ENCODE assay signal across 21 cellular contexts in the genomic region with DNA sequence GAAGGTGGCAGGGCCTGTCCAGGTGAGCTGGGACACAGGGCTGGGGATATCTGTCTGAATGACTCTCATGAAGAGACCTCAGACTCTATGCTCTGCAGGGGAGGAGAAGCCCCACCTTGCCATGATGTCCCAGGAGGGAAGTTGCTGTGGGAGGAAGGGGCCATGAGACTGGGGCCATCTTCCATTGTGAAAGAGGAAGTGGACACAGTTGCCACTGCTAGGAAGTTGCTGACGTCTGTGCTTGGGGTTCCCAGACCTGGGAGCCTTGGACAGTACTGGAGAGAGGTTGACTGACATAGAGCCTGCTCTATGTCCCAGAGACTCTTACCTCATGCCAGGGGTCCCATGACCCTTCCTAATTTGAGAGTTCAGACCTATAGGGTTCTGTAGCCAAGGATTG. TPM values are rescaled to one million over a fixed set of nuclear protein-coding genes. Genes with fewer than 3 reads are reported as not detected.
DNase-seq lines count a peak whose midpoint lies in the region; ATAC-seq, FAIRE-seq and TF ChIP-seq lines count a peak whose summit lies in the region.
"Had no signal": no experiment of that assay in that cellular context is flagged by ENCODE, and none has a peak within 500 bp of the region (broad histone marks: within the 10 kb centered on the region; RNA-seq: fewer than 3 reads in every experiment).

No MANE protein-coding gene starts in this region.

- H3K27me3 Mint-ChIP-seq in Caco-2 (ENCODE audit: insufficient read depth, unreplicated experiment): no peaks in the 10 kb centered on the region
- H3K27me3 Mint-ChIP-seq: CD4-positive, alpha-beta T cell; CD8-positive, alpha-beta memory T cell had no signal

- FAIRE-seq in GM12878 (lab: Jason Lieb, UNC): no peak
- FAIRE-seq: G401.6, H54 had no signal

- H3K9me3 Mint-ChIP-seq in Caco-2 (ENCODE audit: unreplicated experiment): no peaks in the 10 kb centered on the region
- H3K9me3 Mint-ChIP-seq: CD4-positive, alpha-beta T cell; CD8-positive, alpha-beta memory T cell; HFFc6 had no signal

- H3K4me1 ChIP-seq in GM12878 (ENCODE audit: control insufficient read depth, insufficient read depth, low read length) (no peaks in the 10 kb centered on the region), Caco-2 (no peaks in the 10 kb centered on the region)
- H3K4me1 ChIP-seq: HAP-1 had no signal

- no peaks in the 10 kb centered on the region for H3K36me3 Mint-ChIP-seq in Caco-2 (ENCODE audit: insufficient read depth, unreplicated experiment)

- H2AFZ ChIP-seq in GM12878 (ENCODE audit: control insufficient read depth, low read depth, low read length): no peak overlapping the region

- RAD21 ChIA-PET in GM12878 (lab: Charles Lee; ENCODE audit: unreplicated experiment): no interaction called here

- H3K79me2 ChIP-seq in GM12878 (ENCODE audit: control insufficient read depth, insufficient read depth, low read length): no peaks in the 10 kb centered on the region

- TF ChIP-seq POLR2A in GM12878 (IDR thresholded peaks at IDR 0.05; ENCODE audit: low read depth, low read length): no peak

- H3K9me3 ChIP-seq in GM12878 (replicated peaks; ENCODE audit: control insufficient read depth, insufficient read depth, low read length) (no peaks in the 10 kb centered on the region), Caco-2 (no peaks in the 10 kb centered on the region)
- H3K9me3 ChIP-seq: HAP-1 had no signal

- POLR2A ChIA-PET in GM12878 (lab: Charles Lee): no interaction called here
- POLR2A ChIA-PET in Caco-2 (lab: Charles Lee): no interaction called here

- H4K20me1 ChIP-seq in GM12878 (ENCODE audit: control insufficient read depth, insufficient read depth): no peaks in the 10 kb centered on the region

- TF ChIP-seq CTCF in GM12878 (IDR thresholded peaks at IDR 0.05 in 2 of 3, conservative IDR thresholded peaks at IDR 0.05 in 1 of 3; ENCODE audit: control insufficient read depth in 2 of 3, extremely low read depth in 1 of 3, insufficient read depth in 1 of 3, low read depth in 3 of 3, low read length in 3 of 3) (no peak), Caco-2 (IDR thresholded peaks at IDR 0.05; ENCODE audit: insufficient read depth in 1 of 2, low read depth in 1 of 2, low read length in 1 of 2, severe bottlenecking in 1 of 2, unreplicated experiment in 1 of 2) (no peak)

- H3K9ac ChIP-seq in GM12878 (ENCODE audit: control insufficient read depth, insufficient read depth, low read length): no peak overlapping the region

- TF ChIP-seq RAD21 in GM12878 (IDR thresholded peaks at IDR 0.05; ENCODE audit: insufficient read depth, low read depth, low read length): no peak

- H3K27me3 ChIP-seq in GM12878 (replicated peaks in 1 of 2; ENCODE audit: control insufficient read depth in 2 of 2, insufficient read depth in 2 of 2, low read length in 1 of 2) (no peaks in the 10 kb centered on the region), Caco-2 (replicated peaks; ENCODE audit: control insufficient read depth, insufficient read depth, low read length) (no peaks in the 10 kb centered on the region)

- CTCF ChIA-PET in GM12878 (lab: Yijun Ruan, JAX) (interaction anchor here (1.0 kb wide), 1 partner anchor 139 kb away, joined by 3 read pairs; no protein-coding TSS in a partner anchor), Caco-2 (lab: Charles Lee) (no interaction called here)

- H3K27ac ChIP-seq in GM12878 (ENCODE audit: control insufficient read depth, insufficient read depth): no peak overlapping the region
- H3K27ac ChIP-seq: C4-2B had no signal

- H3K4me3 ChIP-seq in GM12878 (no peak overlapping the region), Caco-2 (ENCODE audit: low read depth, low read length) (no peak overlapping the region)
- H3K4me3 ChIP-seq: HAP-1 had no signal

- H3K27ac Mint-ChIP-seq in Caco-2 (ENCODE audit: unreplicated experiment): no peak overlapping the region
- H3K27ac Mint-ChIP-seq: CD4-positive, alpha-beta T cell; HFFc6 had no signal

- in situ Hi-C loops in GM12878 (cut with MboI): no loop called here

- SMC1A ChIA-PET in GM12878 (lab: Charles Lee; ENCODE audit: uncharacterized antibody, unreplicated experiment): no interaction called here

- intact Hi-C loops in GM12878 (cut with micrococcal nuclease; ENCODE audit: unreplicated experiment): no loop called here
- intact Hi-C loops in Caco-2 (cut with micrococcal nuclease; ENCODE audit: unreplicated experiment): no loop called here

- H3K36me3 ChIP-seq in GM12878 (ENCODE audit: control insufficient read depth in 2 of 2, insufficient read depth in 2 of 2, low read length in 1 of 2) (no peaks in the 10 kb centered on the region), Caco-2 (ENCODE audit: control insufficient read depth, insufficient read depth, low read length) (no peaks in the 10 kb centered on the region)
- H3K36me3 ChIP-seq: HAP-1 had no signal

- H3K4me2 ChIP-seq in GM12878 (ENCODE audit: control insufficient read depth, insufficient read depth): no peak overlapping the region

- no peak; the same call in 1 of the 3 replicates for ATAC-seq in GM12878
- ATAC-seq in HG03159 (IDR thresholded peaks at IDR 0.05; ENCODE audit: unreplicated experiment): no peak

- no peak overlapping the region for H3K4me3 Mint-ChIP-seq in Caco-2 (ENCODE audit: unreplicated experiment)
- H3K4me3 Mint-ChIP-seq: CD4-positive, alpha-beta T cell; CD8-positive, alpha-beta memory T cell; HFFc6 had no signal

- no TSS peak for BruUV-seq in GM12878 (replicated peaks; lab: Mats Ljungman, UMichigan)
- BruUV-seq in Caco-2 (replicated peaks; lab: Mats Ljungman, UMichigan): no TSS peak

- H3K4me1 Mint-ChIP-seq in Caco-2 (ENCODE audit: low read depth, unreplicated experiment): no peaks in the 10 kb centered on the region
- H3K4me1 Mint-ChIP-seq: CD8-positive, alpha-beta memory T cell had no signal

- no peak for TF ChIP-seq EP300 in GM12878 (IDR thresholded peaks at IDR 0.05; ENCODE audit: borderline replicate concordance in 1 of 2, control insufficient read depth in 1 of 2, low read depth in 2 of 2, low read length in 2 of 2)

- DNase-seq in CD1c-positive myeloid dendritic cell (ENCODE audit: extremely low spot score): peak; percentile 51
- DNase-seq in Kasumi-1 (lab: John Stamatoyannopoulos, UW): peak; percentile 14 to 35
- no peak for DNase-seq in GM12878 (ENCODE audit: low read depth, low spot score)
- no peak for DNase-seq in EL
- DNase-seq in Caco-2: no peak
- DNase-seq: Calu3; CD4-positive, alpha-beta T cell; CD8-positive, alpha-beta memory T cell; DMS53; DMS79 treated with DMSO at 0.1 percent for 48 hours; GOT3; HFFc6 had no signal

- WGBS in GM12878 (ENCODE audit: insufficient coverage, insufficient replicate concordance, low lambda C conversion rate, missing lambda C conversion rate): no CpG with 5 or more reads among the region's 1 CpG

TF ChIP-seq in GM12878, 131 proteins besides CTCF, POLR2A, EP300 and RAD21 (continues in another document):
- TF ChIP-seq EED (IDR thresholded peaks at IDR 0.05; ENCODE audit: low read depth): peak; percentile 56; the same call in 1 of the 2 replicates
- peak; percentile 14 for TF ChIP-seq MEF2B (IDR thresholded peaks at IDR 0.05; ENCODE audit: partially characterized antibody, poor library complexity, severe bottlenecking)
- peak; percentile 84 for TF ChIP-seq SPI1 (IDR thresholded peaks at IDR 0.05; ENCODE audit: borderline replicate concordance, insufficient read depth, low read depth, low read length)
- peak; percentile 43; the same call in 1 of the 2 replicates for TF ChIP-seq IKZF1 (conservative IDR thresholded peaks at IDR 0.05)

RNA-seq across cellular contexts. Expression of a gene that starts 24.5 kb away (rescaled TPM):
- total RNA-seq in GM12878 (2013; cell fraction: nucleolus; rRNA removed): 114 and 121 TPM in 2 replicates
- 10.0 and 10.3 TPM in 2 replicates for total RNA-seq in GM12878 (2014; rRNA removed)
- total RNA-seq in GM12878 (2014; rRNA removed; fragmentation: Illumina TruSeq; extraction: Trizol): 8.2 and 12.0 TPM in 2 replicates
- 18.9 and 20.1 TPM in 2 replicates for total RNA-seq in GM12878 (2021)
- polyA plus RNA-seq in GM12878 (2011; ENCODE audit: low read depth): 3.0 TPM
- polyA plus RNA-seq in GM12878 (2011; rRNA removed): 2.7 and 3.4 TPM in 2 replicates
- polyA plus RNA-seq in GM12878 (2011; cell fraction: cytosol; rRNA removed): 4.0 and 4.3 TPM in 2 replicates
- 8.0 and 8.5 TPM in 2 replicates for polyA plus RNA-seq in GM12878 (2011; cell fraction: nucleus; rRNA removed)
- 1.2 and 2.9 TPM in 2 replicates for polyA plus RNA-seq in GM12878 (2012)
- polyA plus RNA-seq in GM12878 (2014; fragmentation: Illumina TruSeq; extraction: Trizol): 22.3 and 26.0 TPM in 2 replicates
- polyA plus RNA-seq in GM12878 (2014; fragmentation: Nextera tagmentation; extraction: Ambion mirVana): 10 to 100 TPM; 27.9 to 33.8 TPM
- polyA plus RNA-seq in GM12878 (2014; rRNA removed): 17.0 and 17.9 TPM in 2 replicates
- polyA plus RNA-seq in GM12878 (2016; fragmentation: Nextera tagmentation; extraction: Ambion mirVana): 1 to 10 TPM; 9.2 to 9.7 TPM
- polyA minus RNA-seq in GM12878 (2011; rRNA and poly(A)+ RNA removed): 6.6 and 7.5 TPM in 2 replicates
- polyA minus RNA-seq in GM12878 (2011; cell fraction: cytosol; rRNA and poly(A)+ RNA removed): 2.8 and 3.7 TPM in 2 replicates
- 2.2 and 4.6 TPM in 2 replicates for polyA minus RNA-seq in GM12878 (2011; cell fraction: nucleus; rRNA and poly(A)+ RNA removed)
- not detected in 2 replicates for total RNA-seq in Caco-2 (2022)
- total RNA-seq: A673, HFFc6 had no signal

RNA-seq across cellular contexts. Expression of a gene that starts 37.8 kb away (rescaled TPM):
- total RNA-seq in GM12878 (2013; cell fraction: nucleolus; rRNA removed): 6.0 and 7.0 TPM in 2 replicates
- 0.54 and 1.1 TPM in 2 replicates for total RNA-seq in GM12878 (2014; rRNA removed)
- total RNA-seq in GM12878 (2014; rRNA removed; fragmentation: Illumina TruSeq; extraction: Trizol): 0.46 and 1.0 TPM in 2 replicates
- total RNA-seq in GM12878 (2021): 0.51 and 1.1 TPM in 2 replicates
- not detected for polyA plus RNA-seq in GM12878 (2011; ENCODE audit: low read depth)
- 0.10 TPM in 1 of 2 replicates, not detected in the other for polyA plus RNA-seq in GM12878 (2011; rRNA removed)
- polyA plus RNA-seq in GM12878 (2011; cell fraction: cytosol; rRNA removed): 0.21 TPM in 1 of 2 replicates, not detected in the other
- polyA plus RNA-seq in GM12878 (2011; cell fraction: nucleus; rRNA removed): 0.18 and 0.22 TPM in 2 replicates
- not detected in 2 replicates for polyA plus RNA-seq in GM12878 (2012)
- polyA plus RNA-seq in GM12878 (2014; fragmentation: Illumina TruSeq; extraction: Trizol): 0.52 and 1.6 TPM in 2 replicates
- 1 to 10 TPM in 1 of 2 experiments, under 1 TPM in 1; 0.77 to 1.1 TPM for polyA plus RNA-seq in GM12878 (2014; fragmentation: Nextera tagmentation; extraction: Ambion mirVana)
- polyA plus RNA-seq in GM12878 (2014; rRNA removed): 0.06 and 0.18 TPM in 2 replicates
- polyA plus RNA-seq in GM12878 (2016; fragmentation: Nextera tagmentation; extraction: Ambion mirVana): under 1 TPM; 0.74 to 0.99 TPM
- polyA minus RNA-seq in GM12878 (2011; rRNA and poly(A)+ RNA removed): 0.22 TPM in 1 of 2 replicates, not detected in the other
- not detected in 2 replicates for polyA minus RNA-seq in GM12878 (2011; cell fraction: cytosol; rRNA and poly(A)+ RNA removed)
- polyA minus RNA-seq in GM12878 (2011; cell fraction: nucleus; rRNA and poly(A)+ RNA removed): 0.24 and 0.38 TPM in 2 replicates
- total RNA-seq in Caco-2 (2022): not detected in 2 replicates
- total RNA-seq: A172; A673; Calu3; CD8-positive, alpha-beta memory T cell; Daoy; HFFc6 had no signal
- polyA plus RNA-seq: BJ; CD8-positive, alpha-beta memory T cell had no signal

Comparison
In these comparisons a context has a peak if more than half of its experiments do, and no peak if none do; other contexts are left out.
1. DNase-seq: peak in CD1c-positive myeloid dendritic cell (single experiment) and Kasumi-1 (2 of 2); none in GM12878 (single experiment), EL (single experiment) and Caco-2 (0 of 2).